In genomic region chr1:84425145-84425876, GRCh38 we compare ENCODE assay signal across 18 cellular contexts. TPM values are rescaled to one million over a fixed set of nuclear protein-coding genes. Genes with fewer than 3 reads are reported as not detected.
"Had no signal": no experiment of that assay in that cellular context is flagged by ENCODE, and none has a peak within 500 bp of the region (broad histone marks: within the 10 kb centered on the region; RNA-seq: fewer than 3 reads in every experiment).

No MANE protein-coding gene starts in this region.

- H3K27ac Mint-ChIP-seq: activated CD4-positive, alpha-beta T cell treated with anti-CD3 and anti-CD28 coated beads, Interleukin-2, amount 10 ng/mL, durations not matched to agents 24 days and 14 days; activated naive CD8-positive, alpha-beta T cell treated with anti-CD3 and anti-CD28 coated beads, Interleukin-2, amount 50 U/mL, for 24 hours; activated T-helper 1 cell treated with anti-CD3 and anti-CD28 coated beads, Interleukin-12 subunit alpha, Interleukin-12 subunit beta, Interleukin-2, Interleukin-4 antibody, amounts not matched to agents 30 ng/mL and 10 ng/mL and 1 ng/mL, durations not matched to agents 14 hours and 24 hours and 36 hours; nephron; WTC11 had no signal

- H3K27me3 Mint-ChIP-seq: activated naive CD8-positive, alpha-beta T cell treated with anti-CD3 and anti-CD28 coated beads, Interleukin-2, amount 50 U/mL, for 24 hours had no signal

- H3K36me3 ChIP-seq: heart left ventricle, right lobe of liver, upper lobe of left lung had no signal

- H3K27ac ChIP-seq: heart left ventricle, psoas muscle, right lobe of liver, upper lobe of left lung had no signal

- H3K36me3 Mint-ChIP-seq: WTC11 had no signal

- DNase-seq: activated CD4-positive, alpha-beta T cell treated with anti-CD3 and anti-CD28 coated beads, Interleukin-2, amount 10 ng/mL, durations not matched to agents 24 days and 14 days; activated naive CD4-positive, alpha-beta T cell; activated naive CD8-positive, alpha-beta T cell treated with anti-CD3 and anti-CD28 coated beads, Interleukin-2, amount 50 U/mL, for 24 hours; effector CD8-positive, alpha-beta T cell; heart left ventricle; islet precursor cell; mesenchymal stem cell; psoas muscle; right lobe of liver; stimulated activated naive CD4-positive, alpha-beta T cell treated with Interleukin-2 at 50 U/mL for 16 hours had no signal

- H3K4me1 Mint-ChIP-seq: activated CD4-positive, alpha-beta T cell treated with anti-CD3 and anti-CD28 coated beads, Interleukin-2, amount 10 ng/mL, durations not matched to agents 24 days and 14 days; activated naive CD8-positive, alpha-beta T cell treated with anti-CD3 and anti-CD28 coated beads, Interleukin-2, amount 50 U/mL, for 24 hours; nephron; WTC11 had no signal

- H3K4me3 ChIP-seq: heart left ventricle, psoas muscle, right lobe of liver, upper lobe of left lung had no signal

- H3K4me1 ChIP-seq: psoas muscle, right lobe of liver, upper lobe of left lung had no signal

- H3K27me3 ChIP-seq: heart left ventricle, right lobe of liver, upper lobe of left lung had no signal

- ATAC-seq: activated naive CD8-positive, alpha-beta T cell treated with anti-CD3 and anti-CD28 coated beads, Interleukin-2, amount 50 U/mL, for 24 hours; heart left ventricle; psoas muscle; WTC11 had no signal

- H3K9me3 ChIP-seq: psoas muscle, right lobe of liver, upper lobe of left lung had no signal

- H3K9me3 Mint-ChIP-seq: activated T-helper 1 cell treated with anti-CD3 and anti-CD28 coated beads, Interleukin-12 subunit alpha, Interleukin-12 subunit beta, Interleukin-2, Interleukin-4 antibody, amounts not matched to agents 30 ng/mL and 10 ng/mL and 1 ng/mL, durations not matched to agents 14 hours and 24 hours and 36 hours had no signal

- H3K4me3 Mint-ChIP-seq: activated CD4-positive, alpha-beta T cell treated with anti-CD3 and anti-CD28 coated beads, Interleukin-2, amount 10 ng/mL, durations not matched to agents 24 days and 14 days; activated naive CD8-positive, alpha-beta T cell treated with anti-CD3 and anti-CD28 coated beads, Interleukin-2, amount 50 U/mL, for 24 hours; activated T-helper 1 cell treated with anti-CD3 and anti-CD28 coated beads, Interleukin-12 subunit alpha, Interleukin-12 subunit beta, Interleukin-2, Interleukin-4 antibody, amounts not matched to agents 30 ng/mL and 10 ng/mL and 1 ng/mL, durations not matched to agents 14 hours and 24 hours and 36 hours; nephron; WTC11 had no signal

RNA-seq across cellular contexts. Expression of gene DNASE2B, which starts 27.0 kb away (rescaled TPM):
- total RNA-seq: activated CD4-positive, alpha-beta T cell treated with anti-CD3 and anti-CD28 coated beads, Interleukin-2, amount 10 ng/mL, durations not matched to agents 24 days and 14 days; activated T-helper 1 cell treated with anti-CD3 and anti-CD28 coated beads, Interleukin-12 subunit alpha, Interleukin-12 subunit beta, Interleukin-2, Interleukin-4 antibody, amounts not matched to agents 30 ng/mL and 10 ng/mL and 1 ng/mL, durations not matched to agents 14 hours and 24 hours and 36 hours; cardiac septum; frontal cortex; left lobe of liver; osteoblast had no signal
